In the genomic region with DNA sequence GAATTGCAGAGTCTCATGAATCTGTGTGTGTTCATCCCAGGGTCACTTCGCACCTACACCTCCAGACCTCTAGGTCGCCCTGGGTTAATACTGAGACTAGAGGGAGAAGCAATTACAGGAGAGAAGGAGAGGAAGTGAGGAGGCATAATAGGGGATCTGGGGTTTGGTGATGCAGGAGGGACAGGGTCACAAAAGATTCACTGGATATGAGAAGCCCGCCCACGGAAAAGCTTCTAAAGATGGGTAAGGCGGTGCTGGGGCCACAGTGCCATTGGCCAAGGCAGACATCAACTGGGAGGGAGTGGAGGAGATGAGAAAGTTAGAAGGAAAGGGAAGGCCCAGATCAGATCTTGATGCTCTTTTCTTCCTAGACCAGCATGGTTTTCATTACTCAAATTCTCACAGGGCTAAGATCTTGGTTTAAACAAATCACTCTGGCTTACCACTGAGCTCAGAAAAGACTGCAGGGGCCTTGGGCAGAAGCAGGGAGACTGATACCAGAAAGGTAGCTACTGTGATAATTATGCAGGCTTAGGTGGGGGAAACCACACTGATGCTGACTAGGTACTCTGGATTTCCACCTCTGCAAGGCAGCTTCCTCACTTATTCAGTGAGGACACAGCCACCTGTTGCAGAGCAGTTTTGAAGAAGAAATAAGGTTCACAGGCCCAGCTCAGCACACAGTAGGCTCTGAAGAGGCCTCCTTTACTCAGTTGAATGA, we compare ENCODE assay signal across 15 cellular contexts.
"Had no signal": no experiment of that assay in that cellular context is flagged by ENCODE, and none has a peak within 500 bp of the region (broad histone marks: within the 10 kb centered on the region; RNA-seq: fewer than 3 reads in every experiment).

No MANE protein-coding gene starts in this region.

- H3K9me3 ChIP-seq: ascending aorta, left ventricle myocardium inferior, testis had no signal

- H3K36me3 ChIP-seq: ascending aorta, left ventricle myocardium inferior, neutrophil, stomach, WERI-Rb-1 had no signal

- FAIRE-seq: endometrium, keratinocyte, small intestine had no signal

- H3K4me3 Mint-ChIP-seq: activated CD4-positive, alpha-beta T cell treated with anti-CD3 and anti-CD28 coated beads for 36 hours; activated CD8-positive, alpha-beta T cell treated with anti-CD3 and anti-CD28 coated beads for 36 hours; activated naive CD4-positive, alpha-beta T cell treated with anti-CD3 and anti-CD28 coated beads for 36 hours; activated T-helper 1 cell treated with anti-CD3 and anti-CD28 coated beads, Interleukin-12 subunit alpha, Interleukin-12 subunit beta, Interleukin-2, Interleukin-4 antibody, amounts not matched to agents 30 ng/mL and 10 ng/mL and 1 ng/mL, durations not matched to agents 14 hours and 24 hours and 36 hours; T-helper 1 cell treated with Interleukin-12 subunit alpha and Interleukin-12 subunit beta and Interleukin-4 antibody, amounts not matched to agents 30 μg/mL and 1 μg/mL, for 36 hours had no signal

- ATAC-seq: activated CD4-positive, alpha-beta T cell treated with anti-CD3 and anti-CD28 coated beads for 36 hours; activated CD8-positive, alpha-beta T cell treated with anti-CD3 and anti-CD28 coated beads for 36 hours had no signal

- DNase-seq: activated CD4-positive, alpha-beta T cell treated with anti-CD3 and anti-CD28 coated beads for 36 hours; activated CD8-positive, alpha-beta T cell treated with anti-CD3 and anti-CD28 coated beads for 36 hours; activated naive CD4-positive, alpha-beta T cell treated with anti-CD3 and anti-CD28 coated beads for 36 hours; left ventricle myocardium inferior; naive B cell; small intestine; stomach; testis; WERI-Rb-1 had no signal

- H3K27ac ChIP-seq: ascending aorta, left ventricle myocardium inferior, neutrophil, stomach, testis, WERI-Rb-1 had no signal

- H3K4me3 ChIP-seq: ascending aorta, left ventricle myocardium inferior, stomach, testis had no signal

- H3K27ac Mint-ChIP-seq: activated CD4-positive, alpha-beta T cell treated with anti-CD3 and anti-CD28 coated beads for 36 hours; activated CD8-positive, alpha-beta T cell treated with anti-CD3 and anti-CD28 coated beads for 36 hours; activated naive CD4-positive, alpha-beta T cell treated with anti-CD3 and anti-CD28 coated beads for 36 hours; activated T-helper 1 cell treated with anti-CD3 and anti-CD28 coated beads, Interleukin-12 subunit alpha, Interleukin-12 subunit beta, Interleukin-2, Interleukin-4 antibody, amounts not matched to agents 30 ng/mL and 10 ng/mL and 1 ng/mL, durations not matched to agents 14 hours and 24 hours and 36 hours; T-helper 1 cell treated with Interleukin-12 subunit alpha and Interleukin-12 subunit beta and Interleukin-4 antibody, amounts not matched to agents 30 μg/mL and 1 μg/mL, for 36 hours had no signal

- H3K9me3 Mint-ChIP-seq: activated CD8-positive, alpha-beta T cell treated with anti-CD3 and anti-CD28 coated beads for 36 hours; activated naive CD4-positive, alpha-beta T cell treated with anti-CD3 and anti-CD28 coated beads for 36 hours had no signal

- H3K27me3 ChIP-seq: ascending aorta, testis had no signal
